Comparison of ENCODE assay signal across 15 cellular contexts in genomic region chr2:109380502-109381326, GRCh38.
A peak's percentile ranks its signal among the peaks of the same experiment; 100 is the strongest.
DNase-seq lines count a peak whose midpoint lies in the region; ATAC-seq and TF ChIP-seq lines count a peak whose summit lies in the region.
"Had no signal": no experiment of that assay in that cellular context is flagged by ENCODE, and none has a peak within 500 bp of the region (broad histone marks: within the 10 kb centered on the region; RNA-seq: fewer than 3 reads in every experiment).

No MANE protein-coding gene starts in this region.

- no TSS peak for BruUV-seq in PC-3 (replicated peaks; lab: Mats Ljungman, UMichigan)

- no peaks in the 10 kb centered on the region for H3K36me3 Mint-ChIP-seq in endodermal cell (ENCODE audit: low read depth)
- H3K36me3 Mint-ChIP-seq: stimulated activated naive B cell treated with anti-CD40 and anti-IgM and Interleukin-4, amounts not matched to agents 10 μg/mL and 1 μg/mL and 100 μg/mL, for 72 hours had no signal

- no peak overlapping the region for H3K4me3 Mint-ChIP-seq in endodermal cell
- H3K4me3 Mint-ChIP-seq: effector memory CD8-positive, alpha-beta T cell; stimulated activated naive B cell treated with anti-CD40 and anti-IgM and Interleukin-4, amounts not matched to agents 10 μg/mL and 1 μg/mL and 100 μg/mL, for 72 hours had no signal

- H3K79me2 ChIP-seq in PC-3 (ENCODE audit: low read length), result no peaks in the 10 kb centered on the region

- no peak for TF ChIP-seq CTCF in PC-3 (conservative IDR thresholded peaks at IDR 0.05; ENCODE audit: low read depth, low read length)
- TF ChIP-seq CTCF in endodermal cell (conservative IDR thresholded peaks at IDR 0.05), result no peak
- TF ChIP-seq CTCF in gastrocnemius medialis (IDR thresholded peaks at IDR 0.05 in 4 of 5, conservative IDR thresholded peaks at IDR 0.05 in 1 of 5), result no peak

- H3K9ac ChIP-seq in PC-3 (ENCODE audit: low read length) (no peak overlapping the region), endodermal cell (ENCODE audit: extremely low read depth, low read length, poor library complexity, severe bottlenecking) (no peak overlapping the region)

- intact Hi-C loops in PC-3 (cut with micrococcal nuclease), result no loop called here
- intact Hi-C loops in gastrocnemius medialis (cut with DNase I; ENCODE audit: low total_unique reads), result loop anchor here (1.0 to 5.0 kb wide), 2 partner anchors 42 to 127 kb away; no protein-coding TSS in a partner anchor

- no peak overlapping the region for H3K4me2 ChIP-seq in PC-3 (ENCODE audit: low read length)

- in situ Hi-C loops in gastrocnemius medialis (cut with MboI; ENCODE audit: low sequenced_read_pairs in 4 of 4), result no loop called here

- H3K9me3 ChIP-seq in PC-3 (ENCODE audit: low read length) (no peaks in the 10 kb centered on the region), endodermal cell (ENCODE audit: control insufficient read depth, low read length) (no peaks in the 10 kb centered on the region), gastrocnemius medialis (no peaks in the 10 kb centered on the region)
- H3K9me3 ChIP-seq: BE2C, breast epithelium had no signal

- DNase-seq in ELR (ENCODE audit: low read depth) (peak; percentile 65), PC-3 (peak; percentile 41), endodermal cell (peak; percentile 22), gastrocnemius medialis (peak; percentile 89 to 94), GF-D8 (lab: John Stamatoyannopoulos, UW) (no peak)
- DNase-seq: activated naive CD4-positive, alpha-beta T cell treated with anti-CD3 and anti-CD28 coated beads, Interleukin-2, amount 50 U/mL, for 16 hours; BE2C; effector memory CD8-positive, alpha-beta T cell; NCI-H1417; NCI-H2227 treated with DMSO at 0.1 percent for 48 hours; stimulated activated naive B cell treated with anti-CD40 and anti-IgM and Interleukin-4, amounts not matched to agents 10 μg/mL and 1 μg/mL and 100 μg/mL, for 72 hours had no signal

- WGBS in endodermal cell (ENCODE audit: insufficient coverage in 1 of 2, insufficient read length in 1 of 2), 2 experiments, result 87% methylated on average over 9 to 12 of the region's 12 CpGs

- H3K27me3 Mint-ChIP-seq in endodermal cell (ENCODE audit: insufficient read depth), result peaks cover 4% of the 10 kb centered on the region
- H3K27me3 Mint-ChIP-seq: stimulated activated naive B cell treated with anti-CD40 and anti-IgM and Interleukin-4, amounts not matched to agents 10 μg/mL and 1 μg/mL and 100 μg/mL, for 72 hours had no signal

- POLR2A ChIA-PET in PC-3 (lab: Charles Lee; ENCODE audit: unreplicated experiment), result no interaction called here

- H3F3A ChIP-seq in PC-3 (ENCODE audit: low read length, unreplicated experiment), result no peaks in the 10 kb centered on the region

- CTCF ChIA-PET in PC-3 (lab: Charles Lee), result interaction anchor here (0.6 kb wide), 1 partner anchor 37 kb away, joined by 8 read pairs; no protein-coding TSS in a partner anchor

- H4K20me1 ChIP-seq in PC-3 (ENCODE audit: low read length), result no peaks in the 10 kb centered on the region

- peaks cover 27% of the 10 kb centered on the region for H3K4me1 Mint-ChIP-seq in endodermal cell
- H3K4me1 Mint-ChIP-seq: stimulated activated naive B cell treated with anti-CD40 and anti-IgM and Interleukin-4, amounts not matched to agents 10 μg/mL and 1 μg/mL and 100 μg/mL, for 72 hours had no signal

- ATAC-seq in PC-3 (peak; percentile 82), gastrocnemius medialis (peak; percentile 85 to 90), GM21529 (IDR thresholded peaks at IDR 0.05; ENCODE audit: unreplicated experiment) (no peak), GM21390 (IDR thresholded peaks at IDR 0.05; ENCODE audit: unreplicated experiment) (no peak)
- ATAC-seq: effector memory CD8-positive, alpha-beta T cell; stimulated activated naive B cell treated with anti-CD40 and anti-IgM and Interleukin-4, amounts not matched to agents 10 μg/mL and 1 μg/mL and 100 μg/mL, for 72 hours had no signal

- H3K9me2 ChIP-seq in PC-3 (replicated peaks; ENCODE audit: low read length), result no peaks in the 10 kb centered on the region

- H3K27me3 ChIP-seq in PC-3 (ENCODE audit: low read length), result no peaks in the 10 kb centered on the region
- peaks cover 6% of the 10 kb centered on the region for H3K27me3 ChIP-seq in endodermal cell (ENCODE audit: control insufficient read depth, insufficient read depth, low read length, poor library complexity, severe bottlenecking)
- no peaks in the 10 kb centered on the region for H3K27me3 ChIP-seq in gastrocnemius medialis
- H3K27me3 ChIP-seq: BE2C, breast epithelium had no signal

- H3K27ac ChIP-seq in PC-3 (ENCODE audit: low read length) (no peak overlapping the region), endodermal cell (ENCODE audit: low read depth, low read length) (no peak overlapping the region), gastrocnemius medialis (peak overlapping the region; percentile 68 to 81 (median 72))
- H3K27ac ChIP-seq: breast epithelium, SK-N-MC had no signal

- H3K9me3 Mint-ChIP-seq in endodermal cell, result no peaks in the 10 kb centered on the region
- H3K9me3 Mint-ChIP-seq: effector memory CD8-positive, alpha-beta T cell; stimulated activated naive B cell treated with anti-CD40 and anti-IgM and Interleukin-4, amounts not matched to agents 10 μg/mL and 1 μg/mL and 100 μg/mL, for 72 hours had no signal

- no peaks in the 10 kb centered on the region for H3K36me3 ChIP-seq in PC-3 (ENCODE audit: low read depth, low read length)
- H3K36me3 ChIP-seq in endodermal cell (ENCODE audit: control insufficient read depth, insufficient read depth, low read length), result no peaks in the 10 kb centered on the region
- H3K36me3 ChIP-seq in gastrocnemius medialis, result no peaks in the 10 kb centered on the region
- H3K36me3 ChIP-seq: BE2C, breast epithelium had no signal

- no peak overlapping the region for H3K27ac Mint-ChIP-seq in endodermal cell
- H3K27ac Mint-ChIP-seq: effector memory CD8-positive, alpha-beta T cell; stimulated activated naive B cell treated with anti-CD40 and anti-IgM and Interleukin-4, amounts not matched to agents 10 μg/mL and 1 μg/mL and 100 μg/mL, for 72 hours had no signal

- H3K4me1 ChIP-seq in PC-3 (ENCODE audit: insufficient read depth, low read length) (peaks cover 16% of the 10 kb centered on the region), endodermal cell (ENCODE audit: control insufficient read depth, insufficient read depth, low read length) (peaks cover 5% of the 10 kb centered on the region), gastrocnemius medialis (peaks cover 36 to 53% of the 10 kb centered on the region in 2 donors)
- H3K4me1 ChIP-seq: BE2C had no signal

- H3K4me3 ChIP-seq in PC-3 (ENCODE audit: low read length) (no peak overlapping the region), endodermal cell (ENCODE audit: low read length) (no peak overlapping the region), gastrocnemius medialis (no peak overlapping the region)
- H3K4me3 ChIP-seq: breast epithelium, SK-N-MC had no signal

- H2AFZ ChIP-seq in PC-3 (ENCODE audit: low read length), result no peak overlapping the region

- no peak for TF ChIP-seq POLR2A in gastrocnemius medialis (IDR thresholded peaks at IDR 0.05)

Comparison
In these comparisons a context has a peak if more than half of its experiments do, and no peak if none do; other contexts are left out.
1. ATAC-seq: peak in PC-3 (single experiment) and gastrocnemius medialis (2 of 2); none in GM21529 (single experiment) and GM21390 (single experiment).
2. H3K27ac ChIP-seq: peak in gastrocnemius medialis (4 of 4); none in PC-3 (single experiment) and endodermal cell (single experiment).